In the genomic region with DNA sequence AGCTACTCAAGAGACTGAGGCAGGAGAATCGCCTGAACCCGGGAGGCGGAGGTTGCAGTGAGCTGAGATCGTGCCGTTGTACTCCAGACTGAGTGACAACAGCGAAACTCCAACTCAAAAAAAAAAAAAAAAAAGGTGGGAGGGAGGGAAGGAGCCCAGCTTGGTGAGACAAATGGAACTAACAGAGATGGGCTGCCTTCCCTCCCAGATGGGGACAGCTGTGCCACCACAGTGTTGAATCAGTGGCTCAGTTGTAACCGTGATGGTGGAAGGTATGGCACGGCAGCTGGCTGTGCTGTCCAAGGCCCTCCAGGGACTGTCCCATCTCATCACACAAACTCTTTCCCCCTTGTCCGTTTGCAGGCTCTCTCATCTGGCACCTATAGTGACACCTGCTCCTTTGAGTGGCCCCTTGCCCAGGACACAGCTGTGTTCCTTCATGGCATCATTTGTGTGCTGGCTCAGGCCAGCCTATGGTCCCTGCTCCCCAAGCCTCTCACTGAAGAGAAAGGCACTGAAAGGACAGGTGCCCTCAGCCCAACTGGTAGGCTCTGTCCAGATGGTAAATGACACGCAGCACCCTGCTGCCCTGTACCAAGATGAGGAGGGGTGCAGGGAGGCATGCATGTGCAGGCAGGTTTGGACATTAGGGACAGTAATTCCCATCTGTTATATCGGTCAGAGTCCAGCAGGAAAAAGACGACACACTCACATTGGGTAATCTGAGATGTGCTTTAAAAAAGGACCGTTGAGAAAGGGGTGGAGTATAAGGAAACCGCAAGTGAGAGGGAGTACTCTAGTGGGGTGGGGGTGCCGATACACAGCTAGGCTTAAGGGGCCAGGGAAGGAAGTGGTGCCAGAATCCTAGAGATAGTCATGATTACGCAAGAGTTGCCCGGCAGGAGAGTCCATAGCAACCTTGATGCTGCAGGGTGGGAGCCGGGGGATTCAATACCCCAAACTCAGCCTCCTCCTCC, we compare ENCODE assay signal across 1 cellular context.
TF ChIP-seq lines count a peak whose summit lies in the region.

No MANE protein-coding gene starts in this region.

TF ChIP-seq in K562, 482 proteins besides CTCF, POLR2A, EP300 and RAD21 (continued from another document):
- TF ChIP-seq, protein P1, sequence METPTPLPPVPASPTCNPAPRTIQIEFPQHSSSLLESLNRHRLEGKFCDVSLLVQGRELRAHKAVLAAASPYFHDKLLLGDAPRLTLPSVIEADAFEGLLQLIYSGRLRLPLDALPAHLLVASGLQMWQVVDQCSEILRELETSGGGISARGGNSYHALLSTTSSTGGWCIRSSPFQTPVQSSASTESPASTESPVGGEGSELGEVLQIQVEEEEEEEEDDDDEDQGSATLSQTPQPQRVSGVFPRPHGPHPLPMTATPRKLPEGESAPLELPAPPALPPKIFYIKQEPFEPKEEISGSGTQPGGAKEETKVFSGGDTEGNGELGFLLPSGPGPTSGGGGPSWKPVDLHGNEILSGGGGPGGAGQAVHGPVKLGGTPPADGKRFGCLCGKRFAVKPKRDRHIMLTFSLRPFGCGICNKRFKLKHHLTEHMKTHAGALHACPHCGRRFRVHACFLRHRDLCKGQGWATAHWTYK (CRISPR knock-in tag; IDR thresholded peaks at IDR 0.05) = peak; percentile 78; the same call in 1 of the 2 replicates
- TF ChIP-seq, protein P2, sequence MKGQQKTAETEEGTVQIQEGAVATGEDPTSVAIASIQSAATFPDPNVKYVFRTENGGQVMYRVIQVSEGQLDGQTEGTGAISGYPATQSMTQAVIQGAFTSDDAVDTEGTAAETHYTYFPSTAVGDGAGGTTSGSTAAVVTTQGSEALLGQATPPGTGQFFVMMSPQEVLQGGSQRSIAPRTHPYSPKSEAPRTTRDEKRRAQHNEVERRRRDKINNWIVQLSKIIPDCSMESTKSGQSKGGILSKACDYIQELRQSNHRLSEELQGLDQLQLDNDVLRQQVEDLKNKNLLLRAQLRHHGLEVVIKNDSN (CRISPR knock-in tag; IDR thresholded peaks at IDR 0.05) = peak; percentile 29; the same call in 1 of the 2 replicates
- TF ChIP-seq MTA2 (IDR thresholded peaks at IDR 0.05; ENCODE audit: low read depth) (peak; percentile 47), CREM (IDR thresholded peaks at IDR 0.05; ENCODE audit: low read depth) (peak; percentile 75), ZNF24 (IDR thresholded peaks at IDR 0.05) (peak; percentile 10; the same call in 1 of the 2 replicates), GATAD2B (IDR thresholded peaks at IDR 0.05; ENCODE audit: borderline replicate concordance) (peak; percentile 79; the same call in 1 of the 2 replicates), POLR2H (tag; IDR thresholded peaks at IDR 0.05; ENCODE audit: low read depth) (0 out of 2 replicates have a peak, but pooled peaks have one; percentile 21)
